8 cellular contexts compared by ENCODE assay signal in genomic region chr6:88165877-88166492, GRCh38. TPM values are rescaled to one million over a fixed set of nuclear protein-coding genes. Genes with fewer than 3 reads are reported as not detected.
DNase-seq lines count a peak whose midpoint lies in the region; ATAC-seq and TF ChIP-seq lines count a peak whose summit lies in the region.

CNR1 (minus strand) TSS chr6:88166347; CDS start chr6:88145274, 21,073 bp downstream.

- WGBS in psoas muscle, 3 donors, result 0 to 1% (median 0%) methylated on average over 34 to 76 of the region's 76 CpGs

- no TSS peak for BruUV-seq in A673 (replicated peaks; lab: Mats Ljungman, UMichigan)

- H3K27me3 ChIP-seq in A673 (replicated peaks; ENCODE audit: insufficient read depth, low read depth, low read length, poor library complexity) (peaks cover 93% of the 10 kb centered on the region), psoas muscle (ENCODE audit: insufficient read depth in 3 of 3, low read length in 2 of 3) (peaks cover 2 to 81% (median 20%) of the 10 kb centered on the region in 3 donors)

- H3K4me1 ChIP-seq in A673 (ENCODE audit: insufficient read depth, low read length, poor library complexity, severe bottlenecking) (peaks cover 9% of the 10 kb centered on the region), psoas muscle (peaks cover 7% of the 10 kb centered on the region)

- H3K4me3 ChIP-seq in A673 (ENCODE audit: low read depth, low read length, poor library complexity, severe bottlenecking), result peak within 1 kb of the TSS; percentile 37
- peak within 1 kb of the TSS; percentile 83 for H3K4me3 ChIP-seq in GM12875 (ENCODE audit: low read depth, low read length)
- H3K4me3 ChIP-seq in psoas muscle, result peak within 1 kb of the TSS; percentile 68

- intact Hi-C loops in A673 (cut with micrococcal nuclease; ENCODE audit: unreplicated experiment) (no loop called here), left cardiac atrium (cut with DNase I) (no loop called here), psoas muscle (cut with DNase I) (loop anchor here in 1 of 2 donors (10.0 kb wide), 1 partner anchor 231 kb away; no protein-coding TSS in a partner anchor)

- H3K27ac ChIP-seq in A673 (ENCODE audit: low read depth, low read length, poor library complexity, severe bottlenecking) (no peak within 1 kb of the TSS), psoas muscle (no peak within 1 kb of the TSS)

- H3K36me3 ChIP-seq in A673 (ENCODE audit: insufficient read depth, low read length, poor library complexity, severe bottlenecking) (no peaks in the 10 kb centered on the region), psoas muscle (ENCODE audit: insufficient read depth in 1 of 2, low read depth in 1 of 2) (no peaks in the 10 kb centered on the region)

- H3K4me3 Mint-ChIP-seq in activated naive CD4-positive, alpha-beta T cell treated with anti-CD3 and anti-CD28 coated beads, Interleukin-2, amount 50 U/mL, for 24 hours, result peak within 1 kb of the TSS; percentile 76

- H3K27me3 Mint-ChIP-seq in activated naive CD4-positive, alpha-beta T cell treated with anti-CD3 and anti-CD28 coated beads, Interleukin-2, amount 50 U/mL, for 24 hours, result peaks cover 56% of the 10 kb centered on the region

- ATAC-seq in HG02759 (IDR thresholded peaks at IDR 0.05; ENCODE audit: unreplicated experiment) (peak; percentile 71), left cardiac atrium (peak; percentile 82 to 95), psoas muscle (peak; percentile 63 to 85 (median 78))

- H3K27ac Mint-ChIP-seq in activated naive CD4-positive, alpha-beta T cell treated with anti-CD3 and anti-CD28 coated beads, Interleukin-2, amount 50 U/mL, for 24 hours, result no peak within 1 kb of the TSS

- POLR2A ChIA-PET in A673 (lab: Charles Lee; ENCODE audit: low non-redundant PET), result no interaction called here

- peaks cover 12% of the 10 kb centered on the region for H3K4me1 Mint-ChIP-seq in activated naive CD4-positive, alpha-beta T cell treated with anti-CD3 and anti-CD28 coated beads, Interleukin-2, amount 50 U/mL, for 24 hours

- H3K9me3 ChIP-seq in A673 (ENCODE audit: low read depth, low read length, poor library complexity, severe bottlenecking) (no peaks in the 10 kb centered on the region), psoas muscle (no peaks in the 10 kb centered on the region)

- TF ChIP-seq CTCF in A673 (conservative IDR thresholded peaks at IDR 0.05; ENCODE audit: low read depth, low read length) (no peak), GM12875 (IDR thresholded peaks at IDR 0.05; ENCODE audit: borderline replicate concordance, insufficient read depth, low read depth, low read length) (peak; percentile 42), psoas muscle (IDR thresholded peaks at IDR 0.05) (no peak)

- no peaks in the 10 kb centered on the region for H3K36me3 Mint-ChIP-seq in activated naive CD4-positive, alpha-beta T cell treated with anti-CD3 and anti-CD28 coated beads, Interleukin-2, amount 50 U/mL, for 24 hours

- CTCF ChIA-PET in A673 (lab: Charles Lee), result no interaction called here

- peak; percentile 45 for DNase-seq in A673 (ENCODE audit: low spot score)
- DNase-seq in NCI-H2107 (lab: John Stamatoyannopoulos, UW), result peak; percentile 36
- peak; percentile 75 for DNase-seq in left cardiac atrium
- peak; percentile 44 to 70 for DNase-seq in psoas muscle
- DNase-seq in SIG-M5 treated with dmso at 0.1 percent for 504 hours (lab: John Stamatoyannopoulos, UW; ENCODE audit: unreplicated experiment), result no peak

- no peaks in the 10 kb centered on the region for H3K9me3 Mint-ChIP-seq in activated naive CD4-positive, alpha-beta T cell treated with anti-CD3 and anti-CD28 coated beads, Interleukin-2, amount 50 U/mL, for 24 hours

RNA-seq across cellular contexts. Expression of gene CNR1, which starts in this region (rescaled TPM):
- total RNA-seq in A673 (2021), result not detected in 2 replicates
- total RNA-seq in left cardiac atrium, result 1 to 10 TPM; 2.4 to 3.8 TPM
- 1 to 10 TPM in 3 of 4 donors, under 1 TPM in 1; 0.15 to 2.5 (median 1.8) TPM for total RNA-seq in psoas muscle
- polyA plus RNA-seq in psoas muscle, result 1 to 10 TPM in 1 of 3 donors, under 1 TPM in 2; 0.84 to 1.9 (median 0.96) TPM

Comparison
In these comparisons a context has a peak if more than half of its experiments do, and no peak if none do; other contexts are left out.
1. Peak in DNase-seq and H3K4me3 ChIP-seq in A673; RNA of the gene not detected or under 1 TPM.